In the genomic region with DNA sequence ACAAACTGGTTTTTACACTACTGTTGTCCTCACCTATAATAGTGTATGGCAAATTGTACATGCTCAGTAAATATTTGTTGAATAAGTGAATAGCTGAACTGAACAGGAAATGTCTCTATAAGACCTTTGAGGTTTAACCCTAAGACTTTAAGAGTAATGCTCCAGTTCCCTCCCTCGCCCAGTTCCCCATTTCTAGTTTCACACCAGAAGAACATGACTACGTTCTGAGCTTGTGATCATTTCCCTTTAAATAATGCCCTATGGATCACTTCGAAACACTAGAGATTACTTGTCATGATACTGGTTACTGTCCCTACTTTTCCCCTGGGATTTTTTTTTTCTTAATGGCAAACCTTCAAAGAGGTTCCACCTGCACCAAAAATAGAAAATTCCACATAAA, we compare ENCODE assay signal across 11 cellular contexts.
DNase-seq lines count a peak whose midpoint lies in the region; ATAC-seq and TF ChIP-seq lines count a peak whose summit lies in the region.
"Had no signal": no experiment of that assay in that cellular context is flagged by ENCODE, and none has a peak within 500 bp of the region (broad histone marks: within the 10 kb centered on the region; RNA-seq: fewer than 3 reads in every experiment).

No MANE protein-coding gene starts in this region.

- no peaks in the 10 kb centered on the region for H3K4me1 ChIP-seq in mammary epithelial cell (ENCODE audit: insufficient read depth, low read length)
- H3K4me1 ChIP-seq in psoas muscle, result no peaks in the 10 kb centered on the region
- H3K4me1 ChIP-seq: right lobe of liver had no signal

- in situ Hi-C loops in mammary epithelial cell (cut with MboI; ENCODE audit: low sequenced_read_pairs in 2 of 2), result no loop called here

- DNase-seq in MCF 10A (ENCODE audit: unreplicated experiment) (no peak), mammary epithelial cell (no peak), NCI-H1105 (lab: John Stamatoyannopoulos, UW) (no peak), psoas muscle (no peak), NCI-H82 (lab: John Stamatoyannopoulos, UW) (no peak)
- DNase-seq in activated CD8-positive, alpha-beta memory T cell treated with anti-CD3 and anti-CD28 coated beads, Interleukin-2, amount 10 ng/mL, durations not matched to agents 7 days and 5 days, result no peak
- DNase-seq: ACHN, NCI-H526 treated with DMSO at 0.1 percent for 48 hours, right lobe of liver had no signal

- POLR2A ChIA-PET in MCF 10A (lab: Yijun Ruan, JAX), result no interaction called here

- H3K36me3 Mint-ChIP-seq in MCF 10A (ENCODE audit: insufficient read depth, unreplicated experiment), result no peaks in the 10 kb centered on the region
- no peaks in the 10 kb centered on the region for H3K36me3 Mint-ChIP-seq in activated CD8-positive, alpha-beta memory T cell treated with anti-CD3 and anti-CD28 coated beads, Interleukin-2, amount 10 ng/mL, durations not matched to agents 7 days and 5 days

- H3K4me3 ChIP-seq in mammary epithelial cell (replicated peaks in 1 of 3; ENCODE audit: insufficient read depth in 1 of 3, low read depth in 2 of 3, low read length in 3 of 3) (no peak overlapping the region), psoas muscle (no peak overlapping the region)
- H3K4me3 ChIP-seq: right lobe of liver had no signal

- no peak overlapping the region for H3K4me3 Mint-ChIP-seq in MCF 10A (ENCODE audit: unreplicated experiment)
- H3K4me3 Mint-ChIP-seq in activated CD8-positive, alpha-beta memory T cell treated with anti-CD3 and anti-CD28 coated beads, Interleukin-2, amount 10 ng/mL, durations not matched to agents 7 days and 5 days, result no peak overlapping the region

- BruUV-seq in MCF 10A (replicated peaks; lab: Mats Ljungman, UMichigan), result no TSS peak
- no TSS peak for BruUV-seq in mammary epithelial cell (replicated peaks; lab: Mats Ljungman, UMichigan)

- ATAC-seq in HG02798 (IDR thresholded peaks at IDR 0.05; ENCODE audit: poor library complexity, unreplicated experiment) (peak; percentile 80), HG03571 (IDR thresholded peaks at IDR 0.05; ENCODE audit: unreplicated experiment) (peak; percentile 94), psoas muscle (no peak)
- no peak for ATAC-seq in activated CD8-positive, alpha-beta memory T cell treated with anti-CD3 and anti-CD28 coated beads, Interleukin-2, amount 10 ng/mL, durations not matched to agents 7 days and 5 days

- H3K9me3 ChIP-seq in mammary epithelial cell (replicated peaks; ENCODE audit: insufficient read depth, low read length) (peaks cover 11% of the 10 kb centered on the region), psoas muscle (no peaks in the 10 kb centered on the region)
- H3K9me3 ChIP-seq: right lobe of liver had no signal

- H3K27ac Mint-ChIP-seq in MCF 10A (ENCODE audit: low read depth, unreplicated experiment), result peak overlapping the region; percentile 35
- no peak overlapping the region for H3K27ac Mint-ChIP-seq in activated CD8-positive, alpha-beta memory T cell treated with anti-CD3 and anti-CD28 coated beads, Interleukin-2, amount 10 ng/mL, durations not matched to agents 7 days and 5 days

- CTCF ChIA-PET in MCF 10A (lab: Yijun Ruan, JAX), result no interaction called here
- CTCF ChIA-PET in mammary epithelial cell (lab: Charles Lee; ENCODE audit: low non-redundant PET), result no interaction called here
- CTCF ChIA-PET in activated CD8-positive, alpha-beta memory T cell treated with anti-CD3 and anti-CD28 coated beads, Interleukin-2, amount 10 ng/mL, durations not matched to agents 7 days and 5 days (lab: Charles Lee), result no interaction called here

- intact Hi-C loops in MCF 10A (cut with micrococcal nuclease), result no loop called here
- intact Hi-C loops in mammary epithelial cell (cut with micrococcal nuclease), result no loop called here
- intact Hi-C loops in psoas muscle (cut with DNase I), result no loop called here

- H3K27me3 Mint-ChIP-seq in MCF 10A (ENCODE audit: insufficient read depth, unreplicated experiment), result no peaks in the 10 kb centered on the region
- H3K27me3 Mint-ChIP-seq in activated CD8-positive, alpha-beta memory T cell treated with anti-CD3 and anti-CD28 coated beads, Interleukin-2, amount 10 ng/mL, durations not matched to agents 7 days and 5 days, result no peaks in the 10 kb centered on the region

- peaks cover 8% of the 10 kb centered on the region for H3K9me3 Mint-ChIP-seq in MCF 10A (ENCODE audit: unreplicated experiment)
- peaks cover 8% of the 10 kb centered on the region for H3K9me3 Mint-ChIP-seq in activated CD8-positive, alpha-beta memory T cell treated with anti-CD3 and anti-CD28 coated beads, Interleukin-2, amount 10 ng/mL, durations not matched to agents 7 days and 5 days (ENCODE audit: low read depth)

- TF ChIP-seq CTCF in MCF 10A (IDR thresholded peaks at IDR 0.05; ENCODE audit: unreplicated experiment) (no peak), mammary epithelial cell (conservative IDR thresholded peaks at IDR 0.05 in 1 of 2, IDR thresholded peaks at IDR 0.05 in 1 of 2; ENCODE audit: extremely low read depth in 1 of 2, insufficient read depth in 1 of 2, low read depth in 1 of 2, low read length in 2 of 2) (no peak), psoas muscle (IDR thresholded peaks at IDR 0.05) (no peak)

- no peaks in the 10 kb centered on the region for H3K4me1 Mint-ChIP-seq in MCF 10A (ENCODE audit: insufficient read depth, unreplicated experiment)
- no peaks in the 10 kb centered on the region for H3K4me1 Mint-ChIP-seq in activated CD8-positive, alpha-beta memory T cell treated with anti-CD3 and anti-CD28 coated beads, Interleukin-2, amount 10 ng/mL, durations not matched to agents 7 days and 5 days

- dilution Hi-C loops in mammary epithelial cell (cut with HindIII; ENCODE audit: low sequenced_read_pairs), result no loop called here

- H3K27ac ChIP-seq in mammary epithelial cell (ENCODE audit: insufficient read depth, low read depth, low read length), result no peak overlapping the region
- H3K27ac ChIP-seq in psoas muscle, result no peak overlapping the region
- H3K27ac ChIP-seq: right lobe of liver had no signal

- H3K9ac ChIP-seq in mammary epithelial cell (ENCODE audit: insufficient read depth, low read length), result no peak overlapping the region

- H3K27me3 ChIP-seq in mammary epithelial cell (ENCODE audit: insufficient read depth, low read length) (no peaks in the 10 kb centered on the region), psoas muscle (ENCODE audit: insufficient read depth in 3 of 3, low read length in 2 of 3) (no peaks in the 10 kb centered on the region)
- H3K27me3 ChIP-seq: right lobe of liver had no signal

- H3K36me3 ChIP-seq in mammary epithelial cell (ENCODE audit: insufficient read depth, low read length), result no peaks in the 10 kb centered on the region
- H3K36me3 ChIP-seq in psoas muscle (ENCODE audit: insufficient read depth in 1 of 2, low read depth in 1 of 2), result no peaks in the 10 kb centered on the region
- H3K36me3 ChIP-seq: right lobe of liver had no signal

- no peak overlapping the region for H3K4me2 ChIP-seq in mammary epithelial cell (ENCODE audit: insufficient read depth, low read depth, low read length)

- no peaks in the 10 kb centered on the region for H3K79me2 ChIP-seq in mammary epithelial cell (ENCODE audit: insufficient read depth, low read length)

- 42% methylated on average over 3 of the region's 3 CpGs for WGBS in mammary epithelial cell (ENCODE audit: low coverage, missing lambda C conversion rate)
- 81 to 89% (median 85%) methylated on average over 3 of the region's 3 CpGs for WGBS in psoas muscle, 3 donors

- H2AFZ ChIP-seq in mammary epithelial cell (ENCODE audit: low read depth, low read length), result no peak overlapping the region

- H4K20me1 ChIP-seq in mammary epithelial cell (ENCODE audit: insufficient read depth, low read length), result no peaks in the 10 kb centered on the region

Comparison
In these comparisons a context has a peak if more than half of its experiments do, and no peak if none do; other contexts are left out.
1. ATAC-seq: peak in HG02798 (single experiment) and HG03571 (single experiment); none in activated CD8-positive, alpha-beta memory T cell treated with anti-CD3 and anti-CD28 coated beads, Interleukin-2, amount 10 ng/mL, durations not matched to agents 7 days and 5 days (single experiment) and psoas muscle (0 of 4).